Comparison of ENCODE assay signal across 21 cellular contexts in genomic region chr2:186772579-186772978, GRCh38.
DNase-seq lines count a peak whose midpoint lies in the region; ATAC-seq and TF ChIP-seq lines count a peak whose summit lies in the region.
"Had no signal": no experiment of that assay in that cellular context is flagged by ENCODE, and none has a peak within 500 bp of the region (broad histone marks: within the 10 kb centered on the region; RNA-seq: fewer than 3 reads in every experiment).

No MANE protein-coding gene starts in this region.

- peak overlapping the region in 8 of 11 experiments; percentile 8 to 64 (median 47); a peak in 13 of 22 replicates for H3K4me2 ChIP-seq in BLaER1 treated with 17β-estradiol and CSF1 and Interleukin-3, amounts not matched to agents 10 nM and 100 nM

- TF ChIP-seq CTCF in mesothelial cell of epicardium (IDR thresholded peaks at IDR 0.05; ENCODE audit: unreplicated experiment) (no peak), vagina (IDR thresholded peaks at IDR 0.05) (no peak), GM13976 (IDR thresholded peaks at IDR 0.05; ENCODE audit: borderline replicate concordance, control extremely low read depth, extremely low read depth, insufficient read depth, missing control alignments) (no peak)

- H3K27me3 Mint-ChIP-seq in mesothelial cell of epicardium (ENCODE audit: low read depth), result no peaks in the 10 kb centered on the region

- no peak overlapping the region for H3K9ac ChIP-seq in BLaER1 treated with 17β-estradiol and CSF1 and Interleukin-3, amounts not matched to agents 10 nM and 100 nM
- H3K9ac ChIP-seq in HUES48 (ENCODE audit: low read depth, low read length), result no peak overlapping the region

- peak; percentile 51 for ATAC-seq in GM18909 (IDR thresholded peaks at IDR 0.05; ENCODE audit: poor library complexity, unreplicated experiment)
- no peak for ATAC-seq in SK-N-SH treated with all-trans-retinoic acid at 6 μM for 48 hours
- ATAC-seq in GM18517 (IDR thresholded peaks at IDR 0.05; ENCODE audit: unreplicated experiment), result no peak
- ATAC-seq: CD8-positive, alpha-beta T cell had no signal

- peaks cover 9 to 18% (median 12%) of the 10 kb centered on the region in 11 experiments; a peak in 17 of 22 replicates for H3K9me3 ChIP-seq in BLaER1 treated with 17β-estradiol and CSF1 and Interleukin-3, amounts not matched to agents 10 nM and 100 nM (replicated peaks in 1 of 11)
- H3K9me3 ChIP-seq in HUES48 (ENCODE audit: control insufficient read depth, insufficient read depth, low read length), result peaks cover 6% of the 10 kb centered on the region
- H3K9me3 ChIP-seq in vagina, result no peaks in the 10 kb centered on the region
- H3K9me3 ChIP-seq: BE2C, MG63 had no signal

- TF ChIP-seq POLR2A in vagina (IDR thresholded peaks at IDR 0.05), result no peak

- H4K20me1 ChIP-seq in BLaER1 treated with 17β-estradiol and CSF1 and Interleukin-3, amounts not matched to agents 10 nM and 100 nM, result no peaks in the 10 kb centered on the region

- in situ Hi-C loops in GM13976 (cut with MboI; ENCODE audit: low sequenced_read_pairs, unreplicated experiment), result no loop called here

- peaks cover 0 to 17% (median 15%) of the 10 kb centered on the region in 10 experiments; a peak in 13 of 20 replicates for H3K4me1 ChIP-seq in BLaER1 treated with 17β-estradiol and CSF1 and Interleukin-3, amounts not matched to agents 10 nM and 100 nM
- peaks cover 14% of the 10 kb centered on the region for H3K4me1 ChIP-seq in HUES48 (ENCODE audit: control insufficient read depth, insufficient read depth, low read length)
- H3K4me1 ChIP-seq in vagina, result no peaks in the 10 kb centered on the region
- H3K4me1 ChIP-seq: BE2C had no signal

- H3K36me3 Mint-ChIP-seq in mesothelial cell of epicardium, result peaks cover 20% of the 10 kb centered on the region
- H3K36me3 Mint-ChIP-seq: CD8-positive, alpha-beta T cell; IgD-negative memory B cell had no signal

- DNase-seq in mesothelial cell of epicardium (ENCODE audit: low spot score in 2 of 2, unreplicated experiment in 2 of 2) (no peak), vagina (ENCODE audit: extremely low spot score in 2 of 2) (no peak), GM13976 (ENCODE audit: low spot score) (no peak)
- DNase-seq: BE2C; CD8-positive, alpha-beta T cell; Kasumi-1; MG63; NCI-H1092; NCI-H2081 treated with DMSO at 0.1 percent for 48 hours; NCI-H2227 treated with DMSO at 0.1 percent for 48 hours; NCI-H524; NCI-H82; OCI-M1 had no signal

- no peak overlapping the region for H3K4me3 ChIP-seq in BLaER1 treated with 17β-estradiol and CSF1 and Interleukin-3, amounts not matched to agents 10 nM and 100 nM
- H3K4me3 ChIP-seq in HUES48 (ENCODE audit: low read depth, low read length), result no peak overlapping the region
- H3K4me3 ChIP-seq in vagina, result no peak overlapping the region
- H3K4me3 ChIP-seq: MG63 had no signal

- no peak overlapping the region for H3K27ac ChIP-seq in BLaER1 treated with 17β-estradiol and CSF1 and Interleukin-3, amounts not matched to agents 10 nM and 100 nM
- peak overlapping the region; percentile 76 for H3K27ac ChIP-seq in HUES48 (ENCODE audit: low read depth, low read length)
- no peak overlapping the region for H3K27ac ChIP-seq in vagina
- H3K27ac ChIP-seq: RWPE1 had no signal

- H3K4me1 Mint-ChIP-seq in mesothelial cell of epicardium, result peaks cover 9% of the 10 kb centered on the region
- H3K4me1 Mint-ChIP-seq: IgD-negative memory B cell had no signal

- H3K9me3 Mint-ChIP-seq in mesothelial cell of epicardium, result peaks cover 54% of the 10 kb centered on the region

- H3K4me3 Mint-ChIP-seq in mesothelial cell of epicardium, result no peak overlapping the region
- H3K4me3 Mint-ChIP-seq: CD8-positive, alpha-beta T cell; IgD-negative memory B cell; T-helper 1 cell treated with Interleukin-12 subunit alpha and Interleukin-12 subunit beta and Interleukin-4 antibody, amounts not matched to agents 30 μg/mL and 1 μg/mL, for 36 hours had no signal

- no peaks in the 10 kb centered on the region for H3K27me3 ChIP-seq in BLaER1 treated with 17β-estradiol and CSF1 and Interleukin-3, amounts not matched to agents 10 nM and 100 nM
- H3K27me3 ChIP-seq in HUES48 (ENCODE audit: control insufficient read depth, insufficient read depth, low read length) (no peaks in the 10 kb centered on the region), vagina (no peaks in the 10 kb centered on the region)
- H3K27me3 ChIP-seq: BE2C, MG63 had no signal

- no peaks in the 10 kb centered on the region for H3K36me3 ChIP-seq in BLaER1 treated with 17β-estradiol and CSF1 and Interleukin-3, amounts not matched to agents 10 nM and 100 nM
- no peaks in the 10 kb centered on the region for H3K36me3 ChIP-seq in HUES48 (ENCODE audit: control insufficient read depth, insufficient read depth, low read length)
- no peaks in the 10 kb centered on the region for H3K36me3 ChIP-seq in vagina
- H3K36me3 ChIP-seq: BE2C, MG63 had no signal

- intact Hi-C loops in vagina (cut with DNase I), result no loop called here

- H3K27ac Mint-ChIP-seq in mesothelial cell of epicardium, result peak overlapping the region; percentile 66
- H3K27ac Mint-ChIP-seq: CD8-positive, alpha-beta T cell; IgD-negative memory B cell; T-helper 1 cell treated with Interleukin-12 subunit alpha and Interleukin-12 subunit beta and Interleukin-4 antibody, amounts not matched to agents 30 μg/mL and 1 μg/mL, for 36 hours had no signal

TF ChIP-seq in SK-N-SH treated with all-trans-retinoic acid at 6 μM for 48 hours, 23 proteins besides CTCF, POLR2A, EP300 and RAD21:
- TF ChIP-seq OSR1 (CRISPR knock-in tag; IDR thresholded peaks at IDR 0.05) (no peak), BACH2 (CRISPR knock-in tag; IDR thresholded peaks at IDR 0.05; ENCODE audit: borderline replicate concordance) (no peak), ZNF8 (CRISPR knock-in tag; IDR thresholded peaks at IDR 0.05) (no peak), ESRRG (CRISPR knock-in tag; IDR thresholded peaks at IDR 0.05) (no peak), CREB5 (CRISPR knock-in tag; IDR thresholded peaks at IDR 0.05; ENCODE audit: low read depth) (no peak), ZFP30 (CRISPR knock-in tag; IDR thresholded peaks at IDR 0.05) (no peak), CSDC2 (CRISPR knock-in tag; IDR thresholded peaks at IDR 0.05) (no peak), ZNF565 (CRISPR knock-in tag; conservative IDR thresholded peaks at IDR 0.05; ENCODE audit: low read depth) (no peak), ARNTL (CRISPR knock-in tag; IDR thresholded peaks at IDR 0.05; ENCODE audit: borderline replicate concordance, low read depth) (no peak), TOX (CRISPR knock-in tag; IDR thresholded peaks at IDR 0.05; ENCODE audit: borderline replicate concordance) (no peak), ZNF70 (CRISPR knock-in tag; IDR thresholded peaks at IDR 0.05) (no peak), GLIS3 (CRISPR knock-in tag; IDR thresholded peaks at IDR 0.05) (no peak)
- TF ChIP-seq, protein P1, sequence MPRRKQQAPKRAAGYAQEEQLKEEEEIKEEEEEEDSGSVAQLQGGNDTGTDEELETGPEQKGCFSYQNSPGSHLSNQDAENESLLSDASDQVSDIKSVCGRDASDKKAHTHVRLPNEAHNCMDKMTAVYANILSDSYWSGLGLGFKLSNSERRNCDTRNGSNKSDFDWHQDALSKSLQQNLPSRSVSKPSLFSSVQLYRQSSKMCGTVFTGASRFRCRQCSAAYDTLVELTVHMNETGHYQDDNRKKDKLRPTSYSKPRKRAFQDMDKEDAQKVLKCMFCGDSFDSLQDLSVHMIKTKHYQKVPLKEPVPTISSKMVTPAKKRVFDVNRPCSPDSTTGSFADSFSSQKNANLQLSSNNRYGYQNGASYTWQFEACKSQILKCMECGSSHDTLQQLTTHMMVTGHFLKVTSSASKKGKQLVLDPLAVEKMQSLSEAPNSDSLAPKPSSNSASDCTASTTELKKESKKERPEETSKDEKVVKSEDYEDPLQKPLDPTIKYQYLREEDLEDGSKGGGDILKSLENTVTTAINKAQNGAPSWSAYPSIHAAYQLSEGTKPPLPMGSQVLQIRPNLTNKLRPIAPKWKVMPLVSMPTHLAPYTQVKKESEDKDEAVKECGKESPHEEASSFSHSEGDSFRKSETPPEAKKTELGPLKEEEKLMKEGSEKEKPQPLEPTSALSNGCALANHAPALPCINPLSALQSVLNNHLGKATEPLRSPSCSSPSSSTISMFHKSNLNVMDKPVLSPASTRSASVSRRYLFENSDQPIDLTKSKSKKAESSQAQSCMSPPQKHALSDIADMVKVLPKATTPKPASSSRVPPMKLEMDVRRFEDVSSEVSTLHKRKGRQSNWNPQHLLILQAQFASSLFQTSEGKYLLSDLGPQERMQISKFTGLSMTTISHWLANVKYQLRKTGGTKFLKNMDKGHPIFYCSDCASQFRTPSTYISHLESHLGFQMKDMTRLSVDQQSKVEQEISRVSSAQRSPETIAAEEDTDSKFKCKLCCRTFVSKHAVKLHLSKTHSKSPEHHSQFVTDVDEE (CRISPR knock-in tag; IDR thresholded peaks at IDR 0.05), result no peak
